Comparison of ENCODE assay signal across 1 cellular context in the genomic region with DNA sequence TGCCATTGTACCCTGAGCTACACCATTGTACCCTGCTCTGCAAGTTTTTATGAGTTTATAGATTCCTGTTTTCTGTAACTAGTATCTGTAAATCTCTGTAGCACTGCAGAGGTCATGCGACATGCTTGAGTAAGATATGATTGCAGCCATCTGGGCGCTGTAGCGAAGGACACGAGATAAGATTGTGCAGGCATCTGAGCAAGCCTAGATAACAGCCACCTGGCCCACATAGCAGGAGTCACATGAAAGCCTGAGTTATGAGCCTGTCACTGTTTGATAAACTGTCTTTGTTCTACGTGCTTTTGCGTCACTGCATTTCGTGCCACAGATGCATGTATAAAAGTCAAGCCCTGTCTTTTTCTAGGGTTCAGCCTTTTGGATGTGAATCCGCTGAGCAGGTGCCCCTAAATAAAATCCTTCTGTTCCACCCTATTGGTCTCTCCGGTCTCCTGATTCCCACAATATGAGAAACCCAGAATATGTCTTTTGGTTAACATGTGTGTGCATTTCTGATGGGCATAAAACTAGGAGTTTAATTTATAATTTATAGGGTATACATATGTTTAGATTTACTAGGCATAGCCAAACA.
TF ChIP-seq lines count a peak whose summit lies in the region.

No MANE protein-coding gene starts in this region.

TF ChIP-seq in K562, 482 proteins besides CTCF, POLR2A, EP300 and RAD21 (continued from another document and continues in another):
- TF ChIP-seq, protein P1, sequence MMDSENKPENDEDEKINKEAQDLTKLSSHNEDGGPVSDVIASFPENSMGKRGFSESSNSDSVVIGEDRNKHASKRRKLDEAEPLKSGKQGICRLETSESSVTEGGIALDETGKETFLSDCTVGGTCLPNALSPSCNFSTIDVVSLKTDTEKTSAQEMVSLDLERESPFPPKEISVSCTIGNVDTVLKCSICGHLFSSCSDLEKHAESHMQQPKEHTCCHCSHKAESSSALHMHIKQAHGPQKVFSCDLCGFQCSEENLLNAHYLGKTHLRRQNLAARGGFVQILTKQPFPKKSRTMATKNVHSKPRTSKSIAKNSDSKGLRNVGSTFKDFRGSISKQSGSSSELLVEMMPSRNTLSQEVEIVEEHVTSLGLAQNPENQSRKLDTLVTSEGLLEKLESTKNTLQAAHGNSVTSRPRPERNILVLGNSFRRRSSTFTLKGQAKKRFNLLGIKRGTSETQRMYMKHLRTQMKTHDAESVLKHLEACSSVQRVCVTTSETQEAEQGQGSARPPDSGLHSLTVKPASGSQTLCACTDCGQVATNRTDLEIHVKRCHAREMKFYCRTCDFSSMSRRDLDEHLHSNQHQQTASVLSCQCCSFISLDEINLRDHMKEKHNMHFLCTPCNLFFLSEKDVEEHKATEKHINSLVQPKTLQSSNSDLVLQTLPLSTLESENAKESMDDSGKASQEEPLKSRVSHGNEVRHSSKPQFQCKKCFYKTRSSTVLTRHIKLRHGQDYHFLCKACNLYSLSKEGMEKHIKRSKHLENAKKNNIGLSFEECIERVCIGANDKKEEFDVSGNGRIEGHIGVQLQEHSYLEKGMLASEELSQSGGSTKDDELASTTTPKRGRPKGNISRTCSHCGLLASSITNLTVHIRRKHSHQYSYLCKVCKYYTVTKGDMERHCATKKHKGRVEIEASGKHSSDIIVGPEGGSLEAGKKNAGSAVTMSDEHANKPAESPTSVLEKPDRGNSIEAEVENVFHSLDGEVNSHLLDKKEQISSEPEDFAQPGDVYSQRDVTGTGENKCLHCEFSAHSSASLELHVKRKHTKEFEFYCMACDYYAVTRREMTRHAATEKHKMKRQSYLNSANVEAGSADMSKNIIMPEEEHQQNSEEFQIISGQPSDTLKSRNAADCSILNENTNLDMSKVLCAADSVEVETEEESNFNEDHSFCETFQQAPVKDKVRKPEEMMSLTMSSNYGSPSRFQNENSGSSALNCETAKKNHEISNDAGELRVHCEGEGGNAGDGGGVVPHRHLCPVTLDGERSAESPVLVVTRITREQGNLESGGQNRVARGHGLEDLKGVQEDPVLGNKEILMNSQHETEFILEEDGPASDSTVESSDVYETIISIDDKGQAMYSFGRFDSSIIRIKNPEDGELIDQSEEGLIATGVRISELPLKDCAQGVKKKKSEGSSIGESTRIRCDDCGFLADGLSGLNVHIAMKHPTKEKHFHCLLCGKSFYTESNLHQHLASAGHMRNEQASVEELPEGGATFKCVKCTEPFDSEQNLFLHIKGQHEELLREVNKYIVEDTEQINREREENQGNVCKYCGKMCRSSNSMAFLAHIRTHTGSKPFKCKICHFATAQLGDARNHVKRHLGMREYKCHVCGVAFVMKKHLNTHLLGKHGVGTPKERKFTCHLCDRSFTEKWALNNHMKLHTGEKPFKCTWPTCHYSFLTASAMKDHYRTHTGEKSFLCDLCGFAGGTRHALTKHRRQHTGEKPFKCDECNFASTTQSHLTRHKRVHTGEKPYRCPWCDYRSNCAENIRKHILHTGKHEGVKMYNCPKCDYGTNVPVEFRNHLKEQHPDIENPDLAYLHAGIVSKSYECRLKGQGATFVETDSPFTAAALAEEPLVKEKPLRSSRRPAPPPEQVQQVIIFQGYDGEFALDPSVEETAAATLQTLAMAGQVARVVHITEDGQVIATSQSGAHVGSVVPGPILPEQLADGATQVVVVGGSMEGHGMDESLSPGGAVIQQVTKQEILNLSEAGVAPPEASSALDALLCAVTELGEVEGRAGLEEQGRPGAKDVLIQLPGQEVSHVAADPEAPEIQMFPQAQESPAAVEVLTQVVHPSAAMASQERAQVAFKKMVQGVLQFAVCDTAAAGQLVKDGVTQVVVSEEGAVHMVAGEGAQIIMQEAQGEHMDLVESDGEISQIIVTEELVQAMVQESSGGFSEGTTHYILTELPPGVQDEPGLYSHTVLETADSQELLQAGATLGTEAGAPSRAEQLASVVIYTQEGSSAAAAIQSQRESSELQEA (IDR thresholded peaks at IDR 0.05; ENCODE audit: low read depth), result no peak
- TF ChIP-seq POLR2G (IDR thresholded peaks at IDR 0.05; ENCODE audit: low read depth, low read length) (no peak), ELF4 (CRISPR knock-in tag; IDR thresholded peaks at IDR 0.05) (no peak), SMARCB1 (IDR thresholded peaks at IDR 0.05; ENCODE audit: insufficient read length, low read depth) (no peak), MBD2 (IDR thresholded peaks at IDR 0.05; ENCODE audit: borderline replicate concordance, low read depth) (no peak), SMAD1 (IDR thresholded peaks at IDR 0.05; ENCODE audit: low read depth, low read length, partially characterized antibody) (no peak), BDP1 (IDR thresholded peaks at IDR 0.05; ENCODE audit: insufficient read depth, insufficient read length) (no peak), KLF16 (IDR thresholded peaks at IDR 0.05) (peak; percentile 91), TAF7 (tag; IDR thresholded peaks at IDR 0.05) (no peak), HDGF (IDR thresholded peaks at IDR 0.05) (no peak), GABPA (tag; conservative IDR thresholded peaks at IDR 0.05; ENCODE audit: low read depth) (no peak), MCM7 (IDR thresholded peaks at IDR 0.05) (no peak), ZNF311 (CRISPR knock-in tag; IDR thresholded peaks at IDR 0.05) (no peak), TCF7 (IDR thresholded peaks at IDR 0.05; ENCODE audit: borderline replicate concordance) (no peak), BHLHE40 (IDR thresholded peaks at IDR 0.05; ENCODE audit: low read length) (peak; percentile 48; the same call in 1 of the 2 replicates), ZNF217 (CRISPR knock-in tag; IDR thresholded peaks at IDR 0.05) (no peak)
- TF ChIP-seq, protein P2, sequence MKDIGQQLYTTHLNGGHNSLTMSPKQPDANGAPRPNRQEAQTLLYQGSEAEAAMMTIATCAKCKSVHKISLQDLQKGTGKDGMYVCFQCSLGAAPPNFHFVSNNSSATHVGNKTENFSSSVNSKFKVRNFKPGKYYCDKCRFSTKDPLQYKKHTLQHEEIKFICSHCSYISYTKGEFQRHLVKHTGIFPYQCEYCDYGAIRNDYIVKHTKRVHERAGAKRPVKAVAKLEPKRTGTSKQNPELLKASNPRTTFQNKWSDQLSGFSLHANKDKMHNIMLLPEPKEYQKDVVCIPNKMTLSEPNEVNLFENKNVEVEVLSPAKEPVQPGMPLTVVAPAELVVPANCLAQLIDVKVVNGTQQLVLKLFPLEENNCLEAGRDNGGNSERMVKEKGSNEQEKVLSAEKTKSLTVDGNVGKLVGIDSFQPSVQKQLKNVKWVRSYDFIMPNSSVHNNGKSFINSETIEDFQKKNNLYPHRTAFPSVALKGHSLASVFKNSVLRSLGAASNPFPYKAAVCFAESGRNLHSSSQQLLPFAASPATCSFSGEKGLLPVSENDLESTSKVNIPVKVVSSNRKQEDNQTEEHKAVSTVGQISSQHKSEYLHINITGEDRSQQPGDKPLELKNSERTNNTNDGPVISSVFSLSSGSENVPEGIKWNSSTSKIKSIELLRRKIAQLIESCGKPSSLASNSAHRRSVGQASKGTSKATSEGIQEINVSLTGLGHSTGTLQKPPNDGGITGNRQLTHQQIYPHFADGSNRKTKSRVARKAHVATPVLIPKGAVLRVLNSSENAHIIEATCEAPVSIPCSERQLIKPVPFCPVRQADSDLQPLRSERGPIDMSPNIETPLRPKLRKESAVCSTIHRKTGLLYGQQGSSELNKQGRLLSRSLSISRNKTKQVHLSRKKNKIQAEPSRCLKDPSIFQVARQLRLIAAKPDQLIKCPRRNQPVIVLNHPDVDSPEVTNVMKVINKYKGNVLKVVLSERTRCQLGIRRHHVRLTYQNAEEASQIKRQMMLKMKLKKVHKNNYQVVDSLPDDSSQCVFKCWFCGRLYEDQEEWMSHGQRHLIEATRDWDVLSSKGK (CRISPR knock-in tag; IDR thresholded peaks at IDR 0.05), result no peak
- TF ChIP-seq, protein P3, sequence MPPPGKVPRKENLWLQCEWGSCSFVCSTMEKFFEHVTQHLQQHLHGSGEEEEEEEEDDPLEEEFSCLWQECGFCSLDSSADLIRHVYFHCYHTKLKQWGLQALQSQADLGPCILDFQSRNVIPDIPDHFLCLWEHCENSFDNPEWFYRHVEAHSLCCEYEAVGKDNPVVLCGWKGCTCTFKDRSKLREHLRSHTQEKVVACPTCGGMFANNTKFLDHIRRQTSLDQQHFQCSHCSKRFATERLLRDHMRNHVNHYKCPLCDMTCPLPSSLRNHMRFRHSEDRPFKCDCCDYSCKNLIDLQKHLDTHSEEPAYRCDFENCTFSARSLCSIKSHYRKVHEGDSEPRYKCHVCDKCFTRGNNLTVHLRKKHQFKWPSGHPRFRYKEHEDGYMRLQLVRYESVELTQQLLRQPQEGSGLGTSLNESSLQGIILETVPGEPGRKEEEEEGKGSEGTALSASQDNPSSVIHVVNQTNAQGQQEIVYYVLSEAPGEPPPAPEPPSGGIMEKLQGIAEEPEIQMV (tag; conservative IDR thresholded peaks at IDR 0.05; ENCODE audit: low read depth), result no peak
- TF ChIP-seq, protein P4, sequence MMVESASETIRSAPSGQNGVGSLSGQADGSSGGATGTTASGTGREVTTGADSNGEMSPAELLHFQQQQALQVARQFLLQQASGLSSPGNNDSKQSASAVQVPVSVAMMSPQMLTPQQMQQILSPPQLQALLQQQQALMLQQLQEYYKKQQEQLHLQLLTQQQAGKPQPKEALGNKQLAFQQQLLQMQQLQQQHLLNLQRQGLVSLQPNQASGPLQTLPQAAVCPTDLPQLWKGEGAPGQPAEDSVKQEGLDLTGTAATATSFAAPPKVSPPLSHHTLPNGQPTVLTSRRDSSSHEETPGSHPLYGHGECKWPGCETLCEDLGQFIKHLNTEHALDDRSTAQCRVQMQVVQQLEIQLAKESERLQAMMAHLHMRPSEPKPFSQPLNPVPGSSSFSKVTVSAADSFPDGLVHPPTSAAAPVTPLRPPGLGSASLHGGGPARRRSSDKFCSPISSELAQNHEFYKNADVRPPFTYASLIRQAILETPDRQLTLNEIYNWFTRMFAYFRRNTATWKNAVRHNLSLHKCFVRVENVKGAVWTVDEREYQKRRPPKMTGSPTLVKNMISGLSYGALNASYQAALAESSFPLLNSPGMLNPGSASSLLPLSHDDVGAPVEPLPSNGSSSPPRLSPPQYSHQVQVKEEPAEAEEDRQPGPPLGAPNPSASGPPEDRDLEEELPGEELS (CRISPR knock-in tag; IDR thresholded peaks at IDR 0.05; ENCODE audit: borderline replicate concordance), result no peak
- TF ChIP-seq, protein P5, sequence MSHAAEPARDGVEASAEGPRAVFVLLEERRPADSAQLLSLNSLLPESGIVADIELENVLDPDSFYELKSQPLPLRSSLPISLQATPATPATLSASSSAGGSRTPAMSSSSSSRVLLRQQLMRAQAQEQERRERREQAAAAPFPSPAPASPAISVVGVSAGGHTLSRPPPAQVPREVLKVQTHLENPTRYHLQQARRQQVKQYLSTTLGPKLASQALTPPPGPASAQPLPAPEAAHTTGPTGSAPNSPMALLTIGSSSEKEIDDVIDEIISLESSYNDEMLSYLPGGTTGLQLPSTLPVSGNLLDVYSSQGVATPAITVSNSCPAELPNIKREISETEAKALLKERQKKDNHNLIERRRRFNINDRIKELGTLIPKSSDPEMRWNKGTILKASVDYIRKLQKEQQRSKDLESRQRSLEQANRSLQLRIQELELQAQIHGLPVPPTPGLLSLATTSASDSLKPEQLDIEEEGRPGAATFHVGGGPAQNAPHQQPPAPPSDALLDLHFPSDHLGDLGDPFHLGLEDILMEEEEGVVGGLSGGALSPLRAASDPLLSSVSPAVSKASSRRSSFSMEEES (CRISPR knock-in tag; IDR thresholded peaks at IDR 0.05), result no peak
- TF ChIP-seq, protein P6, sequence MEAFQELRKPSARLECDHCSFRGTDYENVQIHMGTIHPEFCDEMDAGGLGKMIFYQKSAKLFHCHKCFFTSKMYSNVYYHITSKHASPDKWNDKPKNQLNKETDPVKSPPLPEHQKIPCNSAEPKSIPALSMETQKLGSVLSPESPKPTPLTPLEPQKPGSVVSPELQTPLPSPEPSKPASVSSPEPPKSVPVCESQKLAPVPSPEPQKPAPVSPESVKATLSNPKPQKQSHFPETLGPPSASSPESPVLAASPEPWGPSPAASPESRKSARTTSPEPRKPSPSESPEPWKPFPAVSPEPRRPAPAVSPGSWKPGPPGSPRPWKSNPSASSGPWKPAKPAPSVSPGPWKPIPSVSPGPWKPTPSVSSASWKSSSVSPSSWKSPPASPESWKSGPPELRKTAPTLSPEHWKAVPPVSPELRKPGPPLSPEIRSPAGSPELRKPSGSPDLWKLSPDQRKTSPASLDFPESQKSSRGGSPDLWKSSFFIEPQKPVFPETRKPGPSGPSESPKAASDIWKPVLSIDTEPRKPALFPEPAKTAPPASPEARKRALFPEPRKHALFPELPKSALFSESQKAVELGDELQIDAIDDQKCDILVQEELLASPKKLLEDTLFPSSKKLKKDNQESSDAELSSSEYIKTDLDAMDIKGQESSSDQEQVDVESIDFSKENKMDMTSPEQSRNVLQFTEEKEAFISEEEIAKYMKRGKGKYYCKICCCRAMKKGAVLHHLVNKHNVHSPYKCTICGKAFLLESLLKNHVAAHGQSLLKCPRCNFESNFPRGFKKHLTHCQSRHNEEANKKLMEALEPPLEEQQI (IDR thresholded peaks at IDR 0.05), result no peak
- TF ChIP-seq, protein P7, sequence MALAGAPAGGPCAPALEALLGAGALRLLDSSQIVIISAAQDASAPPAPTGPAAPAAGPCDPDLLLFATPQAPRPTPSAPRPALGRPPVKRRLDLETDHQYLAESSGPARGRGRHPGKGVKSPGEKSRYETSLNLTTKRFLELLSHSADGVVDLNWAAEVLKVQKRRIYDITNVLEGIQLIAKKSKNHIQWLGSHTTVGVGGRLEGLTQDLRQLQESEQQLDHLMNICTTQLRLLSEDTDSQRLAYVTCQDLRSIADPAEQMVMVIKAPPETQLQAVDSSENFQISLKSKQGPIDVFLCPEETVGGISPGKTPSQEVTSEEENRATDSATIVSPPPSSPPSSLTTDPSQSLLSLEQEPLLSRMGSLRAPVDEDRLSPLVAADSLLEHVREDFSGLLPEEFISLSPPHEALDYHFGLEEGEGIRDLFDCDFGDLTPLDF (CRISPR knock-in tag; IDR thresholded peaks at IDR 0.05), result no peak
- TF ChIP-seq, protein P8, sequence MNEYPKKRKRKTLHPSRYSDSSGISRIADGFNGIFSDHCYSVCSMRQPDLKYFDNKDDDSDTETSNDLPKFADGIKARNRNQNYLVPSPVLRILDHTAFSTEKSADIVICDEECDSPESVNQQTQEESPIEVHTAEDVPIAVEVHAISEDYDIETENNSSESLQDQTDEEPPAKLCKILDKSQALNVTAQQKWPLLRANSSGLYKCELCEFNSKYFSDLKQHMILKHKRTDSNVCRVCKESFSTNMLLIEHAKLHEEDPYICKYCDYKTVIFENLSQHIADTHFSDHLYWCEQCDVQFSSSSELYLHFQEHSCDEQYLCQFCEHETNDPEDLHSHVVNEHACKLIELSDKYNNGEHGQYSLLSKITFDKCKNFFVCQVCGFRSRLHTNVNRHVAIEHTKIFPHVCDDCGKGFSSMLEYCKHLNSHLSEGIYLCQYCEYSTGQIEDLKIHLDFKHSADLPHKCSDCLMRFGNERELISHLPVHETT (CRISPR knock-in tag; conservative IDR thresholded peaks at IDR 0.05 in 1 of 2, IDR thresholded peaks at IDR 0.05 in 1 of 2), result peak in 1 of 2 experiments; percentile 80; a peak in 2 of 4 replicates
- TF ChIP-seq, protein P9, sequence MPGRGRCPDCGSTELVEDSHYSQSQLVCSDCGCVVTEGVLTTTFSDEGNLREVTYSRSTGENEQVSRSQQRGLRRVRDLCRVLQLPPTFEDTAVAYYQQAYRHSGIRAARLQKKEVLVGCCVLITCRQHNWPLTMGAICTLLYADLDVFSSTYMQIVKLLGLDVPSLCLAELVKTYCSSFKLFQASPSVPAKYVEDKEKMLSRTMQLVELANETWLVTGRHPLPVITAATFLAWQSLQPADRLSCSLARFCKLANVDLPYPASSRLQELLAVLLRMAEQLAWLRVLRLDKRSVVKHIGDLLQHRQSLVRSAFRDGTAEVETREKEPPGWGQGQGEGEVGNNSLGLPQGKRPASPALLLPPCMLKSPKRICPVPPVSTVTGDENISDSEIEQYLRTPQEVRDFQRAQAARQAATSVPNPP (IDR thresholded peaks at IDR 0.05; ENCODE audit: borderline replicate concordance, insufficient read depth, insufficient read length), result no peak
- TF ChIP-seq, protein P10, sequence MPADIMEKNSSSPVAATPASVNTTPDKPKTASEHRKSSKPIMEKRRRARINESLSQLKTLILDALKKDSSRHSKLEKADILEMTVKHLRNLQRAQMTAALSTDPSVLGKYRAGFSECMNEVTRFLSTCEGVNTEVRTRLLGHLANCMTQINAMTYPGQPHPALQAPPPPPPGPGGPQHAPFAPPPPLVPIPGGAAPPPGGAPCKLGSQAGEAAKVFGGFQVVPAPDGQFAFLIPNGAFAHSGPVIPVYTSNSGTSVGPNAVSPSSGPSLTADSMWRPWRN (IDR thresholded peaks at IDR 0.05; ENCODE audit: low read depth), result 0 out of 2 replicates have a peak, but pooled peaks have one; percentile 49
